ENCODE assay signal across 28 cellular contexts in the genomic region with DNA sequence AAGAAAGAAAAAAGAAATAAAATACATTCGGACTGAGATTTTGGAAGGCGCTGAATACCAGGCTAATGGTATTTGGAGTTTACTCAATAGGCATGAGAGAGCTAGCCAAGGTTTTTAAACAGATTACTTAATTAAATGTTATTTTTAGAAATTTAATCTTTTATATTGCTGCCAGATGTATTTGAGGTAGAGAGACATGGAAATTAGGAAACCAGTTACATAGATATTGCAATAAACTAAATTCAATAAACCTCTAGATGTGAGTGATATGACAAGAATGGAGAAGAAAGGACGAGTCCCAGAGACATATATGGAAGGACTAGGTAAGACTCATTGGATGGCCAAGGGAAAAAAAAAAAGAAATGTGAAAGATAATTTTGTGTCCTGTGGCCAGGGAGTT.
"Had no signal": no experiment of that assay in that cellular context is flagged by ENCODE, and none has a peak within 500 bp of the region (broad histone marks: within the 10 kb centered on the region; RNA-seq: fewer than 3 reads in every experiment).

No MANE protein-coding gene starts in this region.

- DNase-seq: colonic mucosa; effector CD8-positive, alpha-beta T cell; erythroblast; esophagus squamous epithelium; foreskin melanocyte; glutamatergic neuron; heart right ventricle; hippocampal formation; left cardiac atrium; left lung; mesenchymal stem cell; naive thymus-derived CD4-positive, alpha-beta T cell; stimulated activated CD4-positive, alpha-beta T cell treated with anti-CD3 and anti-CD28 coated beads, Interleukin-12 subunit alpha, Interleukin-12 subunit beta, amount 100 ng/mL, for 4 hours; stimulated activated CD4-positive, alpha-beta T cell treated with anti-CD3 and anti-CD28 coated beads, Interleukin-1b, Interleukin-23, amount 100 ng/mL, for 48 hours; stimulated activated CD4-positive, alpha-beta T cell treated with anti-CD3 and anti-CD28 coated beads, Interleukin-4, amount 100 ng/mL, for 1 hour; stimulated activated CD8-positive, alpha-beta memory T cell treated with anti-CD3 and anti-CD28 coated beads, Interleukin-4, amount 100 ng/mL, for 48 hours; stimulated activated naive CD4-positive, alpha-beta T cell treated with Interleukin-2 at 50 U/mL for 16 hours; stomach; thyroid gland; trophoblast cell had no signal

- H3K9ac ChIP-seq: parathyroid adenoma had no signal

- ATAC-seq: heart right ventricle; left cardiac atrium; left lung; naive thymus-derived CD4-positive, alpha-beta T cell; sciatic nerve had no signal

- H3K27me3 Mint-ChIP-seq: dendritic cell treated with granulocyte-macrophage colony-stimulating factor and Interleukin-4, amounts not matched to agents 40 ng/mL and 50 ng/mL, for 4 days; naive thymus-derived CD4-positive, alpha-beta T cell; progenitor cell of endocrine pancreas had no signal

- H3K4me1 ChIP-seq: colonic mucosa, left lung, parathyroid adenoma, right atrium auricular region, stomach, thyroid gland, vagina had no signal

- H3K4me3 ChIP-seq: colonic mucosa, esophagus squamous epithelium, heart right ventricle, left lung, right atrium auricular region, smooth muscle cell, stomach, thyroid gland, vagina had no signal

- H3K4me3 Mint-ChIP-seq: dendritic cell treated with granulocyte-macrophage colony-stimulating factor and Interleukin-4, amounts not matched to agents 40 ng/mL and 50 ng/mL, for 4 days; mesothelial cell of epicardium; naive thymus-derived CD4-positive, alpha-beta T cell had no signal

- H3K27ac ChIP-seq: colonic mucosa, esophagus squamous epithelium, heart right ventricle, left lung, parathyroid adenoma, right atrium auricular region, stomach, thyroid gland, vagina had no signal

- H3K27ac Mint-ChIP-seq: dendritic cell treated with granulocyte-macrophage colony-stimulating factor and Interleukin-4, amounts not matched to agents 40 ng/mL and 50 ng/mL, for 4 days; mesothelial cell of epicardium; progenitor cell of endocrine pancreas had no signal

- H3K36me3 ChIP-seq: colonic mucosa, esophagus squamous epithelium, left lung, right atrium auricular region, thyroid gland, vagina had no signal

- H3K79me2 ChIP-seq: parathyroid adenoma had no signal

- H3K27me3 ChIP-seq: colonic mucosa, esophagus squamous epithelium, heart right ventricle, left lung, right atrium auricular region, thyroid gland, vagina had no signal

- H3K9me3 ChIP-seq: colonic mucosa, esophagus squamous epithelium, heart right ventricle, left lung, right atrium auricular region, stomach, thyroid gland, vagina had no signal

- H2AFZ ChIP-seq: parathyroid adenoma had no signal

- H3K9me3 Mint-ChIP-seq: dendritic cell treated with granulocyte-macrophage colony-stimulating factor and Interleukin-4, amounts not matched to agents 40 ng/mL and 50 ng/mL, for 4 days; naive thymus-derived CD4-positive, alpha-beta T cell had no signal

- H3K4me2 ChIP-seq: smooth muscle cell had no signal
